11 cellular contexts compared by ENCODE assay signal in the genomic region with DNA sequence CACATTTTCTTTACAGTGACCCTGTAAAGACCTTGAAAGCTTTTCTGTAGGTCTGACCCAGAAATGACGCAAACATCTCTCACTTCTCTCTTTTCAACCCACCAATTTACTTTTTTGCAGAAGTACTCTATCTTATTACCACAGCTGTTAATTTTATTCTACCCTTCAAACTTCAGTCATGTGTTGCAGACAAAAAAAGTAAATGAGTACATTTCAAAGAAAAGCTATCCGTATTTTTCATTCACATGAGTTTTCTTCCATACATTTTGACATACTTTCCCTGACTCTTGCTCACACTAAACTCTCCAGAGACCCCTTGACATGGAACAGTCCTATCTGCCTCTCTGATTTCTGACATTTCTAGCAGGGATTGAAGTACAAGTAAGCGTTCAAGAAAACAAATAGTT. TPM values are rescaled to one million over a fixed set of nuclear protein-coding genes. Genes with fewer than 3 reads are reported as not detected.
DNase-seq lines count a peak whose midpoint lies in the region; ATAC-seq lines count a peak whose summit lies in the region.
"Had no signal": no experiment of that assay in that cellular context is flagged by ENCODE, and none has a peak within 500 bp of the region (broad histone marks: within the 10 kb centered on the region; RNA-seq: fewer than 3 reads in every experiment).

No MANE protein-coding gene starts in this region.

- DNase-seq in AML-193 (lab: John Stamatoyannopoulos, UW), result peak; percentile 86 to 88
- DNase-seq in NOMO-1 (lab: John Stamatoyannopoulos, UW; ENCODE audit: unreplicated experiment in 2 of 2), result peak; percentile 83 to 96
- DNase-seq in left lobe of liver (ENCODE audit: low spot score), result no peak
- DNase-seq in foreskin melanocyte, result no peak
- DNase-seq in effector memory CD8-positive, alpha-beta T cell, result no peak
- DNase-seq in NCI-H226, result no peak
- DNase-seq: activated CD4-positive, alpha-beta T cell treated with anti-CD3 and anti-CD28 coated beads, Interleukin-2, amount 50 U/mL, for 4 hours; GOT3; NCI-H510A treated with DMSO at 0.1 percent for 48 hours had no signal

- H3K27me3 Mint-ChIP-seq in effector memory CD8-positive, alpha-beta T cell, result no peaks in the 10 kb centered on the region

- H3K27ac Mint-ChIP-seq in effector memory CD8-positive, alpha-beta T cell, result no peak overlapping the region

- H3K36me3 Mint-ChIP-seq in effector memory CD8-positive, alpha-beta T cell (ENCODE audit: insufficient read depth), result no peaks in the 10 kb centered on the region

- ATAC-seq in GM19328 (IDR thresholded peaks at IDR 0.05; ENCODE audit: unreplicated experiment), result peak; percentile 98
- ATAC-seq in HG02973 (IDR thresholded peaks at IDR 0.05; ENCODE audit: unreplicated experiment), result peak; percentile 98
- ATAC-seq in left lobe of liver, result no peak
- no peak for ATAC-seq in effector memory CD8-positive, alpha-beta T cell (replicated peaks)

- peaks cover 0 to 5% of the 10 kb centered on the region in 2 donors for H3K9me3 Mint-ChIP-seq in effector memory CD8-positive, alpha-beta T cell

- no peak overlapping the region for H3K4me3 Mint-ChIP-seq in effector memory CD8-positive, alpha-beta T cell

- H3K4me1 Mint-ChIP-seq in effector memory CD8-positive, alpha-beta T cell (ENCODE audit: low read depth in 2 of 2), result no peaks in the 10 kb centered on the region

RNA-seq across cellular contexts. Expression of a gene that starts 51.7 kb away (rescaled TPM):
- total RNA-seq in left lobe of liver, result 0.13 TPM

Comparison
In these comparisons a context has a peak if more than half of its experiments do, and no peak if none do; other contexts are left out.
1. DNase-seq: peak in AML-193 (2 of 2) and NOMO-1 (2 of 2); none in left lobe of liver (single experiment), foreskin melanocyte (single experiment), effector memory CD8-positive, alpha-beta T cell (0 of 3) and NCI-H226 (single experiment).
2. ATAC-seq: peak in GM19328 (single experiment) and HG02973 (single experiment); none in left lobe of liver (single experiment) and effector memory CD8-positive, alpha-beta T cell (single experiment).